In genomic region chr6:73461537-73462350, GRCh38 we compare ENCODE assay signal across 1 cellular context.
TF ChIP-seq lines count a peak whose summit lies in the region.

Gene MTO1, plus strand, starts transcription at chr6:73461737. Its CDS starts 118 bp downstream, at chr6:73461855.

TF ChIP-seq in HepG2, 621 proteins besides CTCF, POLR2A, EP300 and RAD21 (continued from another document and continues in another):
- TF ChIP-seq ZNF609 (CRISPR knock-in tag; IDR thresholded peaks at IDR 0.05; ENCODE audit: borderline replicate concordance): 0 out of 2 replicates have a peak, but pooled peaks have one; percentile 42
- TF ChIP-seq ELF3 (CRISPR knock-in tag; IDR thresholded peaks at IDR 0.05): peak; percentile 31; the same call in 1 of the 2 replicates
- TF ChIP-seq ZNF441 (CRISPR knock-in tag; IDR thresholded peaks at IDR 0.05; ENCODE audit: borderline replicate concordance): peak; percentile 74; the same call in 1 of the 2 replicates
- peak; percentile 45 for TF ChIP-seq ZFY (CRISPR knock-in tag; IDR thresholded peaks at IDR 0.05)
- 0 out of 2 replicates have a peak, but pooled peaks have one; percentile 65 for TF ChIP-seq MEIS1 (CRISPR knock-in tag; IDR thresholded peaks at IDR 0.05; ENCODE audit: borderline replicate concordance)
- peak; percentile 80 for TF ChIP-seq PHF20 (CRISPR knock-in tag; IDR thresholded peaks at IDR 0.05)
- TF ChIP-seq RNF219 (CRISPR knock-in tag; IDR thresholded peaks at IDR 0.05): no peak
- TF ChIP-seq STAT6 (CRISPR knock-in tag; IDR thresholded peaks at IDR 0.05; ENCODE audit: borderline replicate concordance): no peak
- peak; percentile 90 for TF ChIP-seq HOXA3 (CRISPR knock-in tag; IDR thresholded peaks at IDR 0.05)
- no peak for TF ChIP-seq DNMT3B (CRISPR knock-in tag; conservative IDR thresholded peaks at IDR 0.05)
- peak; percentile 62 for TF ChIP-seq GABPB1 (CRISPR knock-in tag; IDR thresholded peaks at IDR 0.05)
- peak; percentile 38; the same call in 1 of the 2 replicates for TF ChIP-seq ZNF772 (CRISPR knock-in tag; IDR thresholded peaks at IDR 0.05)
- no peak for TF ChIP-seq NONO (IDR thresholded peaks at IDR 0.05)
- peak; percentile 67 for TF ChIP-seq NONO (CRISPR knock-in tag; conservative IDR thresholded peaks at IDR 0.05)
- TF ChIP-seq CENPT (CRISPR knock-in tag; IDR thresholded peaks at IDR 0.05; ENCODE audit: low read depth): no peak
- 0 out of 2 replicates have a peak, but pooled peaks have one; percentile 23 for TF ChIP-seq MIER2 (CRISPR knock-in tag; IDR thresholded peaks at IDR 0.05)
- TF ChIP-seq ZNF407 (CRISPR knock-in tag; IDR thresholded peaks at IDR 0.05; ENCODE audit: not compliant biosample characterization): peak; percentile 50
- no peak; the same call in 1 of the 2 replicates for TF ChIP-seq E2F5 (CRISPR knock-in tag; conservative IDR thresholded peaks at IDR 0.05)
- TF ChIP-seq MAF1 (CRISPR knock-in tag; IDR thresholded peaks at IDR 0.05; ENCODE audit: borderline replicate concordance): 0 out of 2 replicates have a peak, but pooled peaks have one; percentile 33
- no peak; the same call in 1 of the 2 replicates for TF ChIP-seq ZSCAN21 (CRISPR knock-in tag; IDR thresholded peaks at IDR 0.05; ENCODE audit: borderline replicate concordance)
- TF ChIP-seq MXD1 (CRISPR knock-in tag; IDR thresholded peaks at IDR 0.05): peak; percentile 31; the same call in 1 of the 2 replicates
- peak; percentile 66; the same call in 1 of the 2 replicates for TF ChIP-seq SRY (CRISPR knock-in tag; IDR thresholded peaks at IDR 0.05)
- TF ChIP-seq ZNF33A (CRISPR knock-in tag; IDR thresholded peaks at IDR 0.05; ENCODE audit: borderline replicate concordance): no peak
- TF ChIP-seq NCOA2 (CRISPR knock-in tag; IDR thresholded peaks at IDR 0.05): no peak
- TF ChIP-seq ZNF234 (CRISPR knock-in tag; conservative IDR thresholded peaks at IDR 0.05): no peak
- TF ChIP-seq KAT2B (IDR thresholded peaks at IDR 0.05; ENCODE audit: borderline replicate concordance, low read depth, low read length): no peak
- no peak for TF ChIP-seq RBAK (CRISPR knock-in tag; IDR thresholded peaks at IDR 0.05)
- no peak for TF ChIP-seq ZNF20 (CRISPR knock-in tag; IDR thresholded peaks at IDR 0.05)
- peak; percentile 35; the same call in 1 of the 2 replicates for TF ChIP-seq HNF4A (CRISPR knock-in tag; IDR thresholded peaks at IDR 0.05)
- TF ChIP-seq ZBTB49 (CRISPR knock-in tag; IDR thresholded peaks at IDR 0.05; ENCODE audit: borderline replicate concordance): no peak
